In genomic region chr20:63165538-63166422, GRCh38 we compare ENCODE assay signal across 1 cellular context.
TF ChIP-seq lines count a peak whose summit lies in the region.

No MANE protein-coding gene starts in this region.

TF ChIP-seq in HepG2, 621 proteins besides CTCF, POLR2A, EP300 and RAD21 (continued from another document):
- TF ChIP-seq HBP1 (CRISPR knock-in tag; IDR thresholded peaks at IDR 0.05; ENCODE audit: low read depth): no peak
